9 cellular contexts compared by ENCODE assay signal in the genomic region with DNA sequence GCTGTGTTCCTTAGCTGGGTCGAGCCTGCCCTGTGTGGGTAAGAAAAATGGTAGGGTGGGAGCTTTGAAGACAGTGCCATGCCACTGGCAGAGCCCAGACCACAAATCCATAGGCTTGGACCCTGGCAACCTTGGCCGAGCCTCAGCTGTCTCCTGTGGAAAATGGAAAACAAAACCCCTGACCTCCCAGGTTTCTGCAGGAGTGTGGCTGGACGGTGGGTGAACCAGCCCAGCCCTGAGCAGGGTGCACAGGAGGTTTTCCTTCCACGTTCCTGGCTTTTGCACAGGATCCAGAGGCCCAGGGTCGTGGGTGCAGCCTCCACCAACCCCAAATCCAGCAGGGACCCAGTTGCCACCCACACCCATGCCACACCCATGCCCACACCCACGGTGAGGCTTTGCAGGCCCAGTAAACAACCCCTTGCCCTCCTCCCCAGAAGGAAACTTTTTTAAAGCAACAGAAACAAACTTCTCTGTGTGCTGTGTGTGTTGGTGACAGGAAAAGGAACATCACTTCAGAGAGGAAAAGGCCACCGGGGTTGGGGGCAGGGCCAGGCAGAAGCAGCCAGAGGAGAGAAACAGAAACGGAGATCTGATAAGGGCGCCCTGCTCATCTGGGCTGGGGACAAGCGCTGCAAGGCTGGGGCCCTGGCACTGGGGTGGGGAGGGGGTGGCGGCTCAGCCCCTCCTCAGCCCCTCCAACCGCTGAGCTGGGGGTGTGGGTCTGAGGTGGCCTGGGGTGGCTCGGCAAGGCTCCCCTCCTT. TPM values are rescaled to one million over a fixed set of nuclear protein-coding genes. Genes with fewer than 3 reads are reported as not detected.
DNase-seq lines count a peak whose midpoint lies in the region; ATAC-seq, FAIRE-seq and TF ChIP-seq lines count a peak whose summit lies in the region.
"Had no signal": no experiment of that assay in that cellular context is flagged by ENCODE, and none has a peak within 500 bp of the region (broad histone marks: within the 10 kb centered on the region; RNA-seq: fewer than 3 reads in every experiment).

No MANE protein-coding gene starts in this region.

- H3K9me3 ChIP-seq in kidney (ENCODE audit: control insufficient read depth in 1 of 2, low read length in 2 of 2) (no peaks in the 10 kb centered on the region), stomach (no peaks in the 10 kb centered on the region)

- POLR2A ChIA-PET in GM10248 (lab: Yijun Ruan, JAX): no interaction called here

- DNase-seq in Kasumi-1 (lab: John Stamatoyannopoulos, UW): peak; percentile 86 to 89
- peak; percentile 49 to 52 for DNase-seq in activated CD4-positive, alpha-beta T cell treated with anti-CD3 and anti-CD28 coated beads, Interleukin-2, amount 50 U/mL, for 4 hours
- DNase-seq in kidney: peak; percentile 79
- no peak for DNase-seq in stomach
- DNase-seq in dermis blood vessel endothelial cell: no peak
- DNase-seq in GM10248 (ENCODE audit: extremely low spot score): no peak

- H3K36me3 ChIP-seq in kidney (ENCODE audit: control insufficient read depth in 1 of 2, insufficient read depth in 2 of 2, low read length in 2 of 2) (no peaks in the 10 kb centered on the region), stomach (no peaks in the 10 kb centered on the region)

- no peaks in the 10 kb centered on the region for H3K27me3 ChIP-seq in stomach

- TF ChIP-seq EP300 in stomach (IDR thresholded peaks at IDR 0.05): no peak

- intact Hi-C loops in kidney (cut with DNase I) (no loop called here), stomach (cut with DNase I; ENCODE audit: low total_unique reads) (no loop called here)

- FAIRE-seq in kidney (lab: Jason Lieb, UNC): no peak
- FAIRE-seq: GM19239 had no signal

- CTCF ChIA-PET in GM10248 (lab: Yijun Ruan, JAX): no interaction called here

- WGBS in stomach, 5 donors: 33 to 50% (median 43%) methylated on average over 8 to 13 of the region's 13 CpGs

- no peak overlapping the region for H3K9ac ChIP-seq in kidney (ENCODE audit: low read length in 2 of 2)

- H3K4me3 ChIP-seq in kidney (ENCODE audit: low read length in 2 of 2) (no peak overlapping the region), stomach (peak overlapping the region in 1 of 4 donors; percentile 1)

- peak overlapping the region in 1 of 2 donors; percentile 49 for H3K27ac ChIP-seq in kidney (ENCODE audit: low read depth in 2 of 2, low read length in 2 of 2)
- H3K27ac ChIP-seq in stomach: peak overlapping the region; percentile 25 to 62 (median 49)

- H3K4me1 ChIP-seq in kidney (ENCODE audit: control insufficient read depth in 1 of 2, insufficient read depth in 1 of 2, low read depth in 1 of 2, low read length in 2 of 2): peaks cover 4 to 12% of the 10 kb centered on the region in 2 donors
- peaks cover 41 to 58% (median 49%) of the 10 kb centered on the region in 4 donors for H3K4me1 ChIP-seq in stomach

- ATAC-seq in HG03442 (IDR thresholded peaks at IDR 0.05; ENCODE audit: unreplicated experiment): no peak
- ATAC-seq in GM19463 (IDR thresholded peaks at IDR 0.05; ENCODE audit: unreplicated experiment): no peak

- no peak for TF ChIP-seq CTCF in kidney (IDR thresholded peaks at IDR 0.05; ENCODE audit: borderline replicate concordance, extremely low read depth, insufficient read depth)
- no peak for TF ChIP-seq CTCF in stomach (IDR thresholded peaks at IDR 0.05)
- no peak for TF ChIP-seq CTCF in GM10248 (IDR thresholded peaks at IDR 0.05; ENCODE audit: control extremely low read depth, extremely low read depth, low read depth, missing control alignments)

- TF ChIP-seq POLR2A in stomach (IDR thresholded peaks at IDR 0.05): no peak

RNA-seq across cellular contexts. Expression of a gene that starts 20.7 kb away (rescaled TPM):
- total RNA-seq in kidney (97.6 TPM), stomach (100 to 1,000 TPM in 1 of 5 donors, 10 to 100 TPM in 4; 25.9 to 103 (median 67.7) TPM), dermis blood vessel endothelial cell (18.2 and 32.1 TPM in 2 replicates)
- polyA plus RNA-seq in kidney (ENCODE audit: insufficient read depth, low read depth, low replicate concordance) (14.2 TPM), stomach (10 to 100 TPM; 17.7 to 20.2 (median 18.2) TPM)

Comparison
In these comparisons a context has a peak if more than half of its experiments do, and no peak if none do; other contexts are left out.
1. DNase-seq: peak in Kasumi-1 (2 of 2), activated CD4-positive, alpha-beta T cell treated with anti-CD3 and anti-CD28 coated beads, Interleukin-2, amount 50 U/mL, for 4 hours (2 of 2) and kidney (single experiment); none in stomach (single experiment), dermis blood vessel endothelial cell (single experiment) and GM10248 (single experiment).